In genomic region chr4:56575820-56576429, GRCh38 we compare ENCODE assay signal across 9 cellular contexts.
DNase-seq lines count a peak whose midpoint lies in the region; ATAC-seq and TF ChIP-seq lines count a peak whose summit lies in the region.
"Had no signal": no experiment of that assay in that cellular context is flagged by ENCODE, and none has a peak within 500 bp of the region (broad histone marks: within the 10 kb centered on the region; RNA-seq: fewer than 3 reads in every experiment).

No MANE protein-coding gene starts in this region.

- no peak for ATAC-seq in GM19351 (IDR thresholded peaks at IDR 0.05; ENCODE audit: unreplicated experiment)
- ATAC-seq in HG02763 (IDR thresholded peaks at IDR 0.05; ENCODE audit: unreplicated experiment), result no peak

- no peaks in the 10 kb centered on the region for H3F3A ChIP-seq in DOHH2 (ENCODE audit: control insufficient read depth, insufficient read depth)

- TF ChIP-seq CTCF in DOHH2 (IDR thresholded peaks at IDR 0.05; ENCODE audit: low read depth, low read length, poor library complexity, severe bottlenecking), result peak; percentile 45

- DNase-seq in LoVo (ENCODE audit: low spot score), result peak; percentile 19
- peak; percentile 13 for DNase-seq in brain pericyte (ENCODE audit: low read depth, low spot score)
- peak; percentile 52 to 54 for DNase-seq in lung microvascular endothelial cell (ENCODE audit: low read depth in 2 of 2)
- no peak for DNase-seq in effector memory CD4-positive, alpha-beta T cell
- no peak for DNase-seq in activated gamma-delta T cell treated with Interleukin-2 at 50 U/mL for 16 hours

- no peaks in the 10 kb centered on the region for H3K27me3 ChIP-seq in DOHH2 (ENCODE audit: control insufficient read depth, low read length)
- no peaks in the 10 kb centered on the region for H3K27me3 ChIP-seq in effector memory CD4-positive, alpha-beta T cell (replicated peaks; ENCODE audit: control insufficient read depth, insufficient read depth, low read length, poor library complexity, severe bottlenecking)
- H3K27me3 ChIP-seq: SJSA1 had no signal

- no peaks in the 10 kb centered on the region for H3K9me3 ChIP-seq in DOHH2 (ENCODE audit: control insufficient read depth, insufficient read depth, low read length)
- H3K9me3 ChIP-seq in effector memory CD4-positive, alpha-beta T cell (ENCODE audit: control insufficient read depth, low read length), result no peaks in the 10 kb centered on the region
- H3K9me3 ChIP-seq: SJSA1 had no signal

- H4K20me1 ChIP-seq in DOHH2 (ENCODE audit: control insufficient read depth, insufficient read depth, low read depth, low read length), result no peaks in the 10 kb centered on the region

- no peak overlapping the region for H3K27ac ChIP-seq in DOHH2 (ENCODE audit: low read depth, low read length)
- H3K27ac ChIP-seq in effector memory CD4-positive, alpha-beta T cell (ENCODE audit: insufficient read depth, low read length, poor library complexity, severe bottlenecking), result no peak overlapping the region
- H3K27ac ChIP-seq: SJSA1 had no signal

- H3K79me2 ChIP-seq in DOHH2 (ENCODE audit: control insufficient read depth, low read length), result no peaks in the 10 kb centered on the region

- H3K36me3 ChIP-seq in DOHH2 (ENCODE audit: control insufficient read depth, low read length), result no peaks in the 10 kb centered on the region
- no peaks in the 10 kb centered on the region for H3K36me3 ChIP-seq in effector memory CD4-positive, alpha-beta T cell (ENCODE audit: control insufficient read depth, insufficient read depth, low read length)
- H3K36me3 ChIP-seq: SJSA1 had no signal

- H3K4me1 ChIP-seq in DOHH2 (ENCODE audit: control insufficient read depth, low read length), result no peaks in the 10 kb centered on the region
- no peaks in the 10 kb centered on the region for H3K4me1 ChIP-seq in effector memory CD4-positive, alpha-beta T cell (ENCODE audit: control insufficient read depth, insufficient read depth, low read length, poor library complexity, severe bottlenecking)
- H3K4me1 ChIP-seq: SJSA1 had no signal

- H3K4me3 ChIP-seq in DOHH2 (ENCODE audit: low read length), result no peak overlapping the region
- H3K4me3 ChIP-seq in effector memory CD4-positive, alpha-beta T cell (ENCODE audit: insufficient read depth, low read depth, low read length, poor library complexity, severe bottlenecking), result no peak overlapping the region
- H3K4me3 ChIP-seq: SJSA1 had no signal

- H3K4me2 ChIP-seq in DOHH2 (ENCODE audit: low read length), result no peak overlapping the region

- no peaks in the 10 kb centered on the region for H3K9me2 ChIP-seq in DOHH2 (replicated peaks; ENCODE audit: control insufficient read depth, low read length)

Comparison
In these comparisons a context has a peak if more than half of its experiments do, and no peak if none do; other contexts are left out.
1. DNase-seq: peak in LoVo (single experiment), brain pericyte (single experiment) and lung microvascular endothelial cell (2 of 2); none in effector memory CD4-positive, alpha-beta T cell (0 of 3) and activated gamma-delta T cell treated with Interleukin-2 at 50 U/mL for 16 hours (single experiment).